ENCODE assay signal across 1 cellular context in genomic region chr7:131365876-131366275, GRCh38.
A peak's percentile ranks its signal among the peaks of the same experiment; 100 is the strongest.
TF ChIP-seq lines count a peak whose summit lies in the region.

No MANE protein-coding gene starts in this region.

TF ChIP-seq in HEK293, 187 proteins besides CTCF, POLR2A, EP300 and RAD21 (continued from another document):
- TF ChIP-seq ZNF488 (tag by site-specific recombination; IDR thresholded peaks at IDR 0.05) (no peak), ZFP3 (tag by site-specific recombination; IDR thresholded peaks at IDR 0.05; ENCODE audit: low read depth) (no peak), KLF16 (tag by site-specific recombination; IDR thresholded peaks at IDR 0.05) (no peak), ZNF501 (tag by site-specific recombination; IDR thresholded peaks at IDR 0.05) (no peak), ZNF223 (tag by site-specific recombination; IDR thresholded peaks at IDR 0.05) (no peak), BCL6B (tag by site-specific recombination; IDR thresholded peaks at IDR 0.05) (0 out of 2 replicates have a peak, but pooled peaks have one; percentile 26), ZNF239 (tag by site-specific recombination; IDR thresholded peaks at IDR 0.05) (no peak), ZNF24 (tag by site-specific recombination; IDR thresholded peaks at IDR 0.05) (no peak), ZBTB11 (tag by site-specific recombination; conservative IDR thresholded peaks at IDR 0.05; ENCODE audit: low read depth) (no peak), ZNF19 (tag by site-specific recombination; IDR thresholded peaks at IDR 0.05; ENCODE audit: low read depth) (no peak), ZNF366 (tag by site-specific recombination; conservative IDR thresholded peaks at IDR 0.05) (no peak), KLF8 (tag by site-specific recombination; IDR thresholded peaks at IDR 0.05) (no peak), ZNF449 (tag by site-specific recombination; IDR thresholded peaks at IDR 0.05) (no peak), ZNF404 (tag by site-specific recombination; IDR thresholded peaks at IDR 0.05) (no peak), ZNF146 (tag by site-specific recombination; IDR thresholded peaks at IDR 0.05) (no peak), ZBTB1 (tag by site-specific recombination; IDR thresholded peaks at IDR 0.05) (no peak), ZNF426 (tag by site-specific recombination; IDR thresholded peaks at IDR 0.05) (no peak), ZNF473 (tag by site-specific recombination; IDR thresholded peaks at IDR 0.05) (no peak), PRDM6 (tag by site-specific recombination; IDR thresholded peaks at IDR 0.05) (peak; percentile 81), ZNF530 (tag by site-specific recombination; IDR thresholded peaks at IDR 0.05; ENCODE audit: low read depth) (no peak), KLF10 (tag by site-specific recombination; IDR thresholded peaks at IDR 0.05) (no peak), BCL11A (tag by site-specific recombination; IDR thresholded peaks at IDR 0.05; ENCODE audit: low read depth) (no peak), ZNF423 (tag by site-specific recombination; IDR thresholded peaks at IDR 0.05) (no peak), ZNF704 (tag by site-specific recombination; IDR thresholded peaks at IDR 0.05) (no peak), ZSCAN5A (tag by site-specific recombination; IDR thresholded peaks at IDR 0.05) (no peak), ZSCAN30 (tag by site-specific recombination; IDR thresholded peaks at IDR 0.05) (no peak), WT1 (tag by site-specific recombination; IDR thresholded peaks at IDR 0.05) (no peak), PATZ1 (tag by site-specific recombination; IDR thresholded peaks at IDR 0.05) (no peak), ZNF324 (tag by site-specific recombination; IDR thresholded peaks at IDR 0.05) (no peak), ZNF692 (tag by site-specific recombination; IDR thresholded peaks at IDR 0.05) (0 out of 2 replicates have a peak, but pooled peaks have one; percentile 33), ZBTB48 (tag by site-specific recombination; IDR thresholded peaks at IDR 0.05) (no peak), ZBTB21 (tag by site-specific recombination; IDR thresholded peaks at IDR 0.05) (no peak), IKZF3 (tag by site-specific recombination; IDR thresholded peaks at IDR 0.05) (no peak), MZF1 (tag by site-specific recombination; IDR thresholded peaks at IDR 0.05; ENCODE audit: borderline replicate concordance) (0 out of 2 replicates have a peak, but pooled peaks have one; percentile 22), ZBTB10 (tag by site-specific recombination; IDR thresholded peaks at IDR 0.05) (no peak), ZNF660 (tag by site-specific recombination; IDR thresholded peaks at IDR 0.05) (no peak), ZNF544 (tag by site-specific recombination; IDR thresholded peaks at IDR 0.05) (no peak), ZNF341 (tag by site-specific recombination; IDR thresholded peaks at IDR 0.05; ENCODE audit: low read depth) (no peak), ZNF791 (tag by site-specific recombination; IDR thresholded peaks at IDR 0.05) (no peak), YY2 (tag by site-specific recombination; IDR thresholded peaks at IDR 0.05) (no peak), ZBTB17 (tag by site-specific recombination; IDR thresholded peaks at IDR 0.05) (no peak; the same call in 1 of the 2 replicates), ZNF707 (tag by site-specific recombination; IDR thresholded peaks at IDR 0.05) (no peak), ZNF639 (tag by site-specific recombination; IDR thresholded peaks at IDR 0.05) (no peak), ZNF350 (tag by site-specific recombination; IDR thresholded peaks at IDR 0.05) (no peak)
